ENCODE assay signal across 22 cellular contexts in the genomic region with DNA sequence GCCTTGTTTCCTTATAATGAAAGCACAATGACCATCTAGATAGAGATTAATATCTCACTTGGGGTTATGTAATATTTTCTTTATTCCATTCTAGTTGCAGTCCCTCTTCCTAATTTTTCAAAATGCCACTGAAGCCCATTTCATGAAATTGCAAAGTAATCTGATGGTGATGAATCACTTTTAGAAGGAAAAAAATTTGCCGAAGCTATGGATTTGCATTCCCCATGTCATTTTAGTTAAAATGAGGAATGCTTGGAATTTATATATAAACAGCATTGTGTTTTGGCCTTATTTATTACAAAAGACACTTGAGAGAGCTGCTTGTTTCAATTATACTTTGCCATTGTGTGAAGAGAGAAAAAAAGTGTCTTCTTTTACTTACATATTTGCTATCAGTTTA.
"Had no signal": no experiment of that assay in that cellular context is flagged by ENCODE, and none has a peak within 500 bp of the region (broad histone marks: within the 10 kb centered on the region; RNA-seq: fewer than 3 reads in every experiment).

No MANE protein-coding gene starts in this region.

- H3K9me3 ChIP-seq: SJCRH30, SK-N-SH had no signal

- DNase-seq: activated CD4-positive, alpha-beta T cell treated with anti-CD3 and anti-CD28 coated beads, Interleukin-2, amount 10 ng/mL, durations not matched to agents 24 days and 14 days; activated CD4-positive, alpha-beta T cell treated with anti-CD3 and anti-CD28 coated beads, Interleukin-2, amount 50 U/mL, for 4 hours; activated CD8-positive, alpha-beta T cell treated with anti-CD3 and anti-CD28 coated beads for 36 hours; activated gamma-delta T cell treated with Interleukin-2 at 50 U/mL for 16 hours; activated naive CD4-positive, alpha-beta T cell treated with anti-CD3 and anti-CD28 coated beads for 36 hours; activated T-cell treated with anti-CD3 and anti-CD28 coated beads, Interleukin-2, amount 50 U/mL, for 24 hours; anterior cingulate cortex; central memory CD4-positive, alpha-beta T cell; Karpas-422; NCI-H1048; NCI-H1105 treated with DMSO at 0.1 percent for 48 hours; NCI-H1436; NCI-H1694; NCI-H1930; NCI-H2081 treated with DMSO at 0.1 percent for 48 hours; NCI-H226; NCI-H524 treated with DMSO at 0.1 percent for 48 hours; SHP77; SJCRH30; SK-N-SH had no signal

- H3K4me1 ChIP-seq: SJCRH30 had no signal

- ATAC-seq: activated CD8-positive, alpha-beta T cell treated with anti-CD3 and anti-CD28 coated beads for 36 hours; activated naive CD4-positive, alpha-beta T cell treated with anti-CD3 and anti-CD28 coated beads, Interleukin-2, amount 50 U/mL, for 72 hours; Panc1 had no signal

- H3K4me3 ChIP-seq: SJCRH30 had no signal

- H3K27me3 ChIP-seq: SJCRH30 had no signal

- H3K36me3 ChIP-seq: SJCRH30 had no signal

- H3K27ac ChIP-seq: SJCRH30 had no signal
